In the genomic region with DNA sequence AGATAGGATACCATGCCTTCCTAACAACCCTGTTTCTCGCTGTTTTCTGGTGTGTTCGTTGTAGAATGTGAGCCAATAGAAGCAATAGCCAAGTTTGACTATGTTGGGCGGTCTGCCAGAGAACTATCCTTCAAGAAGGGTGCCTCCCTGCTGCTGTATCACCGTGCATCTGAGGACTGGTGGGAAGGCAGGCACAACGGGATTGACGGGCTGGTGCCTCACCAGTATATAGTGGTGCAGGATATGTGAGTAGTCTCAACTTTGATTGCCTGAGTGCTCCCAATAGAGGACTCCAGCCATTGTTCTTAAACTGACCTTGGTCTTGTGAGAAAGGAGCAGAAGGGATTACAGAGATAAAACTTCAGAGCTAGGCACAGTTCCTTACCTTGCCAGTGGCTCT, we compare ENCODE assay signal across 23 cellular contexts.
DNase-seq lines count a peak whose midpoint lies in the region; ATAC-seq, FAIRE-seq and TF ChIP-seq lines count a peak whose summit lies in the region.
"Had no signal": no experiment of that assay in that cellular context is flagged by ENCODE, and none has a peak within 500 bp of the region (broad histone marks: within the 10 kb centered on the region; RNA-seq: fewer than 3 reads in every experiment).

No MANE protein-coding gene starts in this region.

- H3K27me3 ChIP-seq in A673 (replicated peaks; ENCODE audit: insufficient read depth, low read depth, low read length, poor library complexity), result no peaks in the 10 kb centered on the region
- no peaks in the 10 kb centered on the region for H3K27me3 ChIP-seq in adrenal gland
- H3K27me3 ChIP-seq in pancreas, result no peaks in the 10 kb centered on the region
- H3K27me3 ChIP-seq: BLaER1, SJCRH30 had no signal

- no peak for TF ChIP-seq POLR2A in adrenal gland (IDR thresholded peaks at IDR 0.05)

- POLR2A ChIA-PET in A673 (lab: Charles Lee; ENCODE audit: low non-redundant PET), result no interaction called here

- no peaks in the 10 kb centered on the region for H3K36me3 ChIP-seq in A673 (ENCODE audit: insufficient read depth, low read length, poor library complexity, severe bottlenecking)
- peaks cover 0 to 26% of the 10 kb centered on the region in 2 donors for H3K36me3 ChIP-seq in adrenal gland (replicated peaks in 1 of 2)
- peaks cover 0 to 19% (median 0%) of the 10 kb centered on the region in 3 donors for H3K36me3 ChIP-seq in pancreas
- H3K36me3 ChIP-seq: BLaER1 had no signal

- no TSS peak for BruUV-seq in A673 (replicated peaks; lab: Mats Ljungman, UMichigan)

- TF ChIP-seq CTCF in A673 (conservative IDR thresholded peaks at IDR 0.05; ENCODE audit: low read depth, low read length) (no peak), adrenal gland (IDR thresholded peaks at IDR 0.05) (no peak), fibroblast of mammary gland (conservative IDR thresholded peaks at IDR 0.05; ENCODE audit: control insufficient read depth, insufficient read depth, low read depth, low read length) (no peak), pancreas (IDR thresholded peaks at IDR 0.05) (no peak)

- H3K4me3 ChIP-seq in A673 (ENCODE audit: low read depth, low read length, poor library complexity, severe bottlenecking) (no peak overlapping the region), adrenal gland (no peak overlapping the region), fibroblast of mammary gland (ENCODE audit: control insufficient read depth, low read depth, low read length) (no peak overlapping the region), pancreas (no peak overlapping the region)
- H3K4me3 ChIP-seq: BLaER1, HAP-1, SJCRH30 had no signal

- H3K4me1 ChIP-seq in A673 (ENCODE audit: insufficient read depth, low read length, poor library complexity, severe bottlenecking) (no peaks in the 10 kb centered on the region), adrenal gland (replicated peaks in 1 of 2) (no peaks in the 10 kb centered on the region), pancreas (peaks cover 4 to 5% (median 4%) of the 10 kb centered on the region in 3 donors)
- H3K4me1 ChIP-seq: BLaER1, SJCRH30 had no signal

- FAIRE-seq in pancreas (lab: Jason Lieb, UNC), result no peak
- FAIRE-seq: D721Med, RCC 7860 had no signal

- DNase-seq in A673 (ENCODE audit: low spot score), result peak; percentile 21
- DNase-seq in adrenal gland, result peak in 4 of 7 donors; percentile 16 to 43 (median 24)
- peak; percentile 33 for DNase-seq in fibroblast of mammary gland (ENCODE audit: low read depth)
- DNase-seq in pancreas, result peak in 5 of 6 donors; percentile 30 to 48 (median 44)
- no peak for DNase-seq in NCI-H1092 treated with DMSO at 0.1 percent for 48 hours (lab: John Stamatoyannopoulos, UW)
- no peak for DNase-seq in activated CD8-positive, alpha-beta memory T cell treated with anti-CD3 and anti-CD28 coated beads, Interleukin-2, amount 50 U/mL, for 4 hours
- DNase-seq in HPDE6-E6E7 (ENCODE audit: extremely low spot score), result no peak
- DNase-seq: CD4-positive, CD25-positive, alpha-beta regulatory T cell; GOT3; NCI-H1048; NCI-H1417 treated with DMSO at 0.1 percent for 48 hours; NCI-H187; NCI-H2081 treated with DMSO at 0.1 percent for 48 hours; NCI-H2171; NCI-H226; NCI-H510A treated with DMSO at 0.1 percent for 48 hours; SJCRH30 had no signal

- ATAC-seq in pancreas (peak; percentile 86 to 98 (median 94)), GM21528 (IDR thresholded peaks at IDR 0.05; ENCODE audit: low FRiP score, unreplicated experiment) (no peak)

- 70 to 92% (median 84%) methylated on average over 3 to 6 of the region's 6 CpGs for WGBS in adrenal gland, 4 donors
- 39 to 41% methylated on average over 6 of the region's 6 CpGs for WGBS in pancreas, 2 donors

- intact Hi-C loops in A673 (cut with micrococcal nuclease; ENCODE audit: unreplicated experiment), result no loop called here
- intact Hi-C loops in adrenal gland (cut with DNase I), result no loop called here
- intact Hi-C loops in pancreas (cut with DNase I), result no loop called here

- no peaks in the 10 kb centered on the region for H3K9me3 ChIP-seq in A673 (ENCODE audit: low read depth, low read length, poor library complexity, severe bottlenecking)
- no peaks in the 10 kb centered on the region for H3K9me3 ChIP-seq in adrenal gland (replicated peaks in 1 of 3)
- no peaks in the 10 kb centered on the region for H3K9me3 ChIP-seq in pancreas
- H3K9me3 ChIP-seq: BLaER1, HAP-1, SJCRH30 had no signal

- CTCF ChIA-PET in A673 (lab: Charles Lee), result no interaction called here

- no peak overlapping the region for H3K27ac ChIP-seq in A673 (ENCODE audit: low read depth, low read length, poor library complexity, severe bottlenecking)
- H3K27ac ChIP-seq in adrenal gland, result no peak overlapping the region
- H3K27ac ChIP-seq in pancreas, result no peak overlapping the region
- H3K27ac ChIP-seq: BLaER1, KMS-11, SJCRH30 had no signal

Comparison
In these comparisons a context has a peak if more than half of its experiments do, and no peak if none do; other contexts are left out.
1. DNase-seq: peak in A673 (single experiment), adrenal gland (4 of 7), fibroblast of mammary gland (single experiment) and pancreas (5 of 6); none in NCI-H1092 treated with DMSO at 0.1 percent for 48 hours (single experiment), activated CD8-positive, alpha-beta memory T cell treated with anti-CD3 and anti-CD28 coated beads, Interleukin-2, amount 50 U/mL, for 4 hours (single experiment) and HPDE6-E6E7 (single experiment).